ENCODE assay signal across 35 cellular contexts in genomic region chr4:76582817-76583087, GRCh38.
"Had no signal": no experiment of that assay in that cellular context is flagged by ENCODE, and none has a peak within 500 bp of the region (broad histone marks: within the 10 kb centered on the region; RNA-seq: fewer than 3 reads in every experiment).

No MANE protein-coding gene starts in this region.

- ATAC-seq: activated CD4-positive, CD25-positive, alpha-beta regulatory T cell treated with anti-CD3 and anti-CD28 coated beads, Interleukin-2, amount 50 U/mL, for 24 hours; effector memory CD8-positive, alpha-beta T cell; pancreas; psoas muscle; stimulated activated naive B cell treated with anti-CD40 and anti-IgM and Interleukin-4, amounts not matched to agents 10 μg/mL and 1 μg/mL and 100 μg/mL, for 72 hours; T-helper 17 cell had no signal

- FAIRE-seq: kidney, pancreas, small intestine had no signal

- H3K9me3 ChIP-seq: adrenal gland, pancreas, psoas muscle, sigmoid colon, stomach, thyroid gland, vagina had no signal

- H3K4me3 ChIP-seq: adrenal gland, pancreas, psoas muscle, sigmoid colon, stomach, thyroid gland, vagina had no signal

- DNase-seq: activated CD4-positive, alpha-beta T cell treated with anti-CD3 and anti-CD28 coated beads for 48 hours; activated CD4-positive, alpha-beta T cell treated with anti-CD3 and anti-CD28 coated beads, Interleukin-2, amount 50 U/mL, for 48 hours; activated CD8-positive, alpha-beta memory T cell treated with anti-CD3 and anti-CD28 coated beads, Interleukin-2, amount 50 U/mL, for 4 hours; activated effector memory CD4-positive, alpha-beta T cell treated with anti-CD3 and anti-CD28 coated beads, Interleukin-2, amount 50 U/mL, for 16 hours; activated naive CD4-positive, alpha-beta T cell treated with anti-CD3 and anti-CD28 coated beads for 36 hours; activated naive CD8-positive, alpha-beta T cell treated with anti-CD3 and anti-CD28 coated beads for 36 hours; activated T-cell treated with anti-CD3 and anti-CD28 coated beads, Interleukin-2, amount 50 U/mL, for 1 hour; adrenal gland; aorta; brain microvascular endothelial cell; caudate nucleus; cortex of kidney; effector memory CD8-positive, alpha-beta T cell; erythroblast; head of caudate nucleus; hypothalamus; immature natural killer cell; kidney; nucleus accumbens; pancreas; psoas muscle; sigmoid colon; small intestine; stimulated activated CD4-positive, alpha-beta T cell treated with anti-CD3 and anti-CD28 coated beads, Interleukin-15, amount 100 ng/mL, for 24 hours; stimulated activated CD4-positive, alpha-beta T cell treated with anti-CD3 and anti-CD28 coated beads, Interleukin-2, amount 100 ng/mL, for 24 hours; stimulated activated naive B cell treated with anti-CD40 and anti-IgM and Interleukin-4, amounts not matched to agents 10 μg/mL and 1 μg/mL and 100 μg/mL, for 72 hours; stomach; T-helper 17 cell; T1000; thyroid gland; WERI-Rb-1 had no signal

- H3K36me3 Mint-ChIP-seq: activated naive CD8-positive, alpha-beta T cell treated with anti-CD3 and anti-CD28 coated beads for 36 hours; immature natural killer cell; natural killer cell treated with Interleukin-12 subunit alpha and Interleukin-12 subunit beta and Interleukin-15 and Interleukin-18, amount 100 ng/mL, for 72 hours; stimulated activated naive B cell treated with anti-CD40 and anti-IgM and Interleukin-4, amounts not matched to agents 10 μg/mL and 1 μg/mL and 100 μg/mL, for 72 hours had no signal

- H3K27ac Mint-ChIP-seq: activated naive CD4-positive, alpha-beta T cell treated with anti-CD3 and anti-CD28 coated beads for 36 hours; activated naive CD8-positive, alpha-beta T cell treated with anti-CD3 and anti-CD28 coated beads for 36 hours; activated T-helper 1 cell treated with anti-CD3 and anti-CD28 coated beads, Interleukin-12 subunit alpha, Interleukin-12 subunit beta, Interleukin-2, Interleukin-4 antibody, amounts not matched to agents 30 ng/mL and 10 ng/mL and 1 ng/mL, durations not matched to agents 14 hours and 24 hours and 36 hours; effector memory CD8-positive, alpha-beta T cell; immature natural killer cell; natural killer cell treated with Interleukin-12 subunit alpha and Interleukin-12 subunit beta and Interleukin-15 and Interleukin-18, amount 100 ng/mL, for 72 hours; stimulated activated naive B cell treated with anti-CD40 and anti-IgM and Interleukin-4, amounts not matched to agents 10 μg/mL and 1 μg/mL and 100 μg/mL, for 72 hours; T-helper 17 cell had no signal

- H3K27me3 ChIP-seq: adrenal gland, brain microvascular endothelial cell, pancreas, sigmoid colon, thyroid gland, vagina had no signal

- H3K4me3 Mint-ChIP-seq: activated naive CD4-positive, alpha-beta T cell treated with anti-CD3 and anti-CD28 coated beads for 36 hours; activated naive CD8-positive, alpha-beta T cell treated with anti-CD3 and anti-CD28 coated beads for 36 hours; activated T-helper 1 cell treated with anti-CD3 and anti-CD28 coated beads, Interleukin-12 subunit alpha, Interleukin-12 subunit beta, Interleukin-2, Interleukin-4 antibody, amounts not matched to agents 30 ng/mL and 10 ng/mL and 1 ng/mL, durations not matched to agents 14 hours and 24 hours and 36 hours; effector memory CD8-positive, alpha-beta T cell; immature natural killer cell; natural killer cell treated with Interleukin-12 subunit alpha and Interleukin-12 subunit beta and Interleukin-15 and Interleukin-18, amount 100 ng/mL, for 72 hours; stimulated activated naive B cell treated with anti-CD40 and anti-IgM and Interleukin-4, amounts not matched to agents 10 μg/mL and 1 μg/mL and 100 μg/mL, for 72 hours; T-helper 17 cell had no signal

- H3K36me3 ChIP-seq: adrenal gland, brain microvascular endothelial cell, pancreas, sigmoid colon, stomach, thyroid gland, vagina, WERI-Rb-1 had no signal

- H3K4me1 ChIP-seq: psoas muscle had no signal

- H3K9me3 Mint-ChIP-seq: activated naive CD4-positive, alpha-beta T cell treated with anti-CD3 and anti-CD28 coated beads for 36 hours; activated naive CD8-positive, alpha-beta T cell treated with anti-CD3 and anti-CD28 coated beads for 36 hours; activated T-helper 1 cell treated with anti-CD3 and anti-CD28 coated beads, Interleukin-12 subunit alpha, Interleukin-12 subunit beta, Interleukin-2, Interleukin-4 antibody, amounts not matched to agents 30 ng/mL and 10 ng/mL and 1 ng/mL, durations not matched to agents 14 hours and 24 hours and 36 hours; effector memory CD8-positive, alpha-beta T cell; immature natural killer cell; natural killer cell treated with Interleukin-12 subunit alpha and Interleukin-12 subunit beta and Interleukin-15 and Interleukin-18, amount 100 ng/mL, for 72 hours; stimulated activated naive B cell treated with anti-CD40 and anti-IgM and Interleukin-4, amounts not matched to agents 10 μg/mL and 1 μg/mL and 100 μg/mL, for 72 hours had no signal

- H3K27ac ChIP-seq: adrenal gland, brain microvascular endothelial cell, pancreas, psoas muscle, stomach, thyroid gland, vagina, WERI-Rb-1 had no signal
